20 cellular contexts compared by ENCODE assay signal in the genomic region with DNA sequence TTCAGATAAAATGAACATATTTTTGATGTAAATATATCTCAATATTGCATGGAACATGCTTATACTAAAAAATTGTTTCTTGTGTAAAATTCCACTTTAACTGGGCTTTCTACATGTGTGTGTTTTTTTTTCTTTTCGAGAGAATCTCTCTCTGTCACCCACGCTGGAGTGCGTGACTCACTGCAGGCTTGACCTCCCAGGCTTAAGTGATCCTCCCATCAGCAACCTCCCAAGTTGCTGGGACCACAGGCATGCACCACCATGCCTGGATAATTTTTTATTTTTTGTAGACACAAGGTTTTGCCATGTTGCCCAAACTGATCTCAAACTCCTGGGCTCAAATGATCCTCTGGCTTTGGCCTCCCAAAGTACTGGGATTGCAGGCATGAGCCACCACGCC.
A peak's percentile ranks its signal among the peaks of the same experiment; 100 is the strongest.
DNase-seq lines count a peak whose midpoint lies in the region; ATAC-seq, FAIRE-seq and TF ChIP-seq lines count a peak whose summit lies in the region.
"Had no signal": no experiment of that assay in that cellular context is flagged by ENCODE, and none has a peak within 500 bp of the region (broad histone marks: within the 10 kb centered on the region; RNA-seq: fewer than 3 reads in every experiment).

No MANE protein-coding gene starts in this region.

- H3K4me3 ChIP-seq in fibroblast of mammary gland (ENCODE audit: control insufficient read depth, low read depth, low read length): no peak overlapping the region
- H3K4me3 ChIP-seq: GM12878, lung, psoas muscle, testis had no signal

- ATAC-seq in left colon: no peak
- ATAC-seq: GM12878, psoas muscle, WTC11 had no signal

- H3K27ac Mint-ChIP-seq in neural crest cell (ENCODE audit: unreplicated experiment): peak overlapping the region; percentile 46
- H3K27ac Mint-ChIP-seq: T-helper 2 cell treated with Interferon-gamma antibody and Interleukin-4, amounts not matched to agents 5 μg/mL and 100 μg/mL, for 36 hours; WTC11 had no signal

- no peak overlapping the region for H3K4me3 Mint-ChIP-seq in neural crest cell
- H3K4me3 Mint-ChIP-seq: T-helper 2 cell treated with Interferon-gamma antibody and Interleukin-4, amounts not matched to agents 5 μg/mL and 100 μg/mL, for 36 hours; WTC11 had no signal

- TF ChIP-seq POLR2A in GM12892 (IDR thresholded peaks at IDR 0.05; ENCODE audit: low read depth, low read length): no peak

- intact Hi-C loops in left colon (cut with DNase I, micrococcal nuclease): no loop called here

- FAIRE-seq in GM12892 (lab: Jason Lieb, UNC): no peak
- FAIRE-seq: bronchial epithelial cell, GM12878 had no signal

- H3K9me3 Mint-ChIP-seq in neural crest cell: no peaks in the 10 kb centered on the region
- H3K9me3 Mint-ChIP-seq: T-helper 2 cell treated with Interferon-gamma antibody and Interleukin-4, amounts not matched to agents 5 μg/mL and 100 μg/mL, for 36 hours; WTC11 had no signal

- no peaks in the 10 kb centered on the region for H3K36me3 Mint-ChIP-seq in neural crest cell (ENCODE audit: low read depth)
- H3K36me3 Mint-ChIP-seq: WTC11 had no signal

- TF ChIP-seq CTCF in fibroblast of mammary gland (conservative IDR thresholded peaks at IDR 0.05; ENCODE audit: control insufficient read depth, insufficient read depth, low read depth, low read length): no peak
- TF ChIP-seq CTCF in neural crest cell (conservative IDR thresholded peaks at IDR 0.05): no peak

- no peaks in the 10 kb centered on the region for H3K27me3 Mint-ChIP-seq in neural crest cell (ENCODE audit: low read depth)

- peaks cover 28% of the 10 kb centered on the region for H3K4me1 Mint-ChIP-seq in neural crest cell

- DNase-seq in H4 (ENCODE audit: low spot score): peak; percentile 35
- peak; percentile 54 for DNase-seq in RPMI7951 (ENCODE audit: low read depth)
- DNase-seq in fibroblast of mammary gland (ENCODE audit: low read depth): peak; percentile 55
- no peak for DNase-seq in neural crest cell (ENCODE audit: low read depth, low spot score)
- no peak for DNase-seq in DMS 273 (lab: John Stamatoyannopoulos, UW; ENCODE audit: unreplicated experiment)
- no peak for DNase-seq in left colon
- no peak for DNase-seq in NCI-H2227 (lab: John Stamatoyannopoulos, UW; ENCODE audit: unreplicated experiment)
- no peak for DNase-seq in GM12892 (ENCODE audit: insufficient read length)
- DNase-seq: activated CD4-positive, alpha-beta T cell treated with anti-CD3 and anti-CD28 coated beads, Interleukin-2, amount 50 U/mL, for 48 hours; DMS 273 treated with DMSO at 0.1 percent for 48 hours; psoas muscle; RPMI8226; stimulated activated CD4-positive, alpha-beta T cell treated with anti-CD3 and anti-CD28 coated beads, Interleukin-4, amount 100 ng/mL, for 1 hour; stimulated activated naive CD4-positive, alpha-beta T cell; testis had no signal

Comparison
In these comparisons a context has a peak if more than half of its experiments do, and no peak if none do; other contexts are left out.
1. DNase-seq: peak in H4 (single experiment), RPMI7951 (single experiment) and fibroblast of mammary gland (single experiment); none in neural crest cell (single experiment), DMS 273 (single experiment), left colon (0 of 2), NCI-H2227 (single experiment) and GM12892 (single experiment).